Comparison of ENCODE assay signal across 2 cellular contexts in the genomic region with DNA sequence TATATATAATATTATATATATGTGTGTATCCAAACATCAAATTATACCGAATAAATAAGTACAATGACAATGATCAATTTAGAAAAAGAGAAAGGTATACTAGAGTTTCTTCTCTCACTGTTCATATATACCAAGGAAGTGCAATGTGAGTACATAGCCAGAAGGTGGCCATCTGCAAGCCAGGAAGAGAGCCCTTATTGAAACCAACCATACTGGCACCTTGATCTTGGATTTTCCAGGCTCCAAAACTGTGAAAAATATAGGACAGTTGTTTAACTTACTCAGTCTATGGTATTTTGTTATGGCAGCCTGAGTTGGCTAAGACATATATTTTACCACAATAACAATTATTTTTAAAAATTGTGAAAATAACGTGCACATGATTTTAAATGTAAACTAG.
TF ChIP-seq lines count a peak whose summit lies in the region.

No MANE protein-coding gene starts in this region.

TF ChIP-seq in HEK293T, 16 proteins besides CTCF, POLR2A, EP300 and RAD21 (continued from another document):
- TF ChIP-seq FOXK2 (IDR thresholded peaks at IDR 0.05): no peak

TF ChIP-seq in WTC11, 78 proteins besides CTCF, POLR2A, EP300 and RAD21 (continued from another document):
- TF ChIP-seq, protein P1, sequence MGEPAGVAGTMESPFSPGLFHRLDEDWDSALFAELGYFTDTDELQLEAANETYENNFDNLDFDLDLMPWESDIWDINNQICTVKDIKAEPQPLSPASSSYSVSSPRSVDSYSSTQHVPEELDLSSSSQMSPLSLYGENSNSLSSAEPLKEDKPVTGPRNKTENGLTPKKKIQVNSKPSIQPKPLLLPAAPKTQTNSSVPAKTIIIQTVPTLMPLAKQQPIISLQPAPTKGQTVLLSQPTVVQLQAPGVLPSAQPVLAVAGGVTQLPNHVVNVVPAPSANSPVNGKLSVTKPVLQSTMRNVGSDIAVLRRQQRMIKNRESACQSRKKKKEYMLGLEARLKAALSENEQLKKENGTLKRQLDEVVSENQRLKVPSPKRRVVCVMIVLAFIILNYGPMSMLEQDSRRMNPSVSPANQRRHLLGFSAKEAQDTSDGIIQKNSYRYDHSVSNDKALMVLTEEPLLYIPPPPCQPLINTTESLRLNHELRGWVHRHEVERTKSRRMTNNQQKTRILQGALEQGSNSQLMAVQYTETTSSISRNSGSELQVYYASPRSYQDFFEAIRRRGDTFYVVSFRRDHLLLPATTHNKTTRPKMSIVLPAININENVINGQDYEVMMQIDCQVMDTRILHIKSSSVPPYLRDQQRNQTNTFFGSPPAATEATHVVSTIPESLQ (CRISPR knock-in tag; IDR thresholded peaks at IDR 0.05): no peak
- TF ChIP-seq CREM (CRISPR knock-in tag; IDR thresholded peaks at IDR 0.05): no peak
- TF ChIP-seq ZNF532 (CRISPR knock-in tag; IDR thresholded peaks at IDR 0.05; ENCODE audit: borderline replicate concordance): no peak
- TF ChIP-seq E2F4 (CRISPR knock-in tag; IDR thresholded peaks at IDR 0.05; ENCODE audit: borderline replicate concordance, low read depth): no peak
- no peak for TF ChIP-seq USF2 (CRISPR knock-in tag; IDR thresholded peaks at IDR 0.05)
- TF ChIP-seq FOXP4 (CRISPR knock-in tag; IDR thresholded peaks at IDR 0.05): no peak
- TF ChIP-seq CBFB (CRISPR knock-in tag; IDR thresholded peaks at IDR 0.05; ENCODE audit: low read depth): no peak
- no peak for TF ChIP-seq GRHL2 (CRISPR knock-in tag; IDR thresholded peaks at IDR 0.05; ENCODE audit: insufficient replicate concordance, severe bottlenecking)
- TF ChIP-seq JAZF1 (CRISPR knock-in tag; IDR thresholded peaks at IDR 0.05): no peak
- no peak for TF ChIP-seq FOXJ3 (CRISPR knock-in tag; IDR thresholded peaks at IDR 0.05; ENCODE audit: borderline replicate concordance)
TF ChIP-seq in WTC11: peak in this region for 0.
